18 cellular contexts compared by ENCODE assay signal in the genomic region with DNA sequence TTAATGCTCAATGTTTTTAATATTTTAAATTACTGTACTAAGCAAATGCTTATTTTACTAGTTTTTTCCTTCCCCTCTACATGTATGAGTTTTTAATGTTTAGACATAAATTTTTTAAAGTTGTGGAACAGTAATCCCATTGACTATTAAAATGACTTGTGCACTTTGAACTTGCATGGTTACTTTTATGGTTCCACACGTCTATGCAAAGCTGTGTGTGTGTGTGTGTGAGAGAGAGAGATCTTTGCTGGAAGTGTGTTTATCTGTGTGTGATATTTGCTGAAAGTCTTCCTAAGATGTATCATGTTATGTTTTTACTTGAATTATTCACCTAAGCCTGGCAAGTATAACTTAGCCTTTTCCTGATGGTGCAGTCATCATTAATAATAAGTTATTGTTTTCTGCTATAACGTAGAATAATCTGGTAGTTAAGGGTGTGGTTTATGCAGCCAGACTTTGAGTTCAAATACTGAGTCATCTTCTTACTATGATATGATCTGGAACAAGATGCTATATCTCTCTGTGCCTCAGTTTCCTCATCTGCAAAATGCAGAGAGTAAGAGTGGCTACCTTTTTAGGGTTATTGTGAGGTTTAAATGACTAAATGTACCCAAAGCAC.
A peak's percentile ranks its signal among the peaks of the same experiment; 100 is the strongest.
DNase-seq lines count a peak whose midpoint lies in the region; ATAC-seq, FAIRE-seq and TF ChIP-seq lines count a peak whose summit lies in the region.
"Had no signal": no experiment of that assay in that cellular context is flagged by ENCODE, and none has a peak within 500 bp of the region (broad histone marks: within the 10 kb centered on the region; RNA-seq: fewer than 3 reads in every experiment).

No MANE protein-coding gene starts in this region.

- no peaks in the 10 kb centered on the region for H3K9me3 ChIP-seq in T-helper 17 cell (ENCODE audit: control insufficient read depth, low read length, poor library complexity, severe bottlenecking)
- H3K9me3 ChIP-seq in small intestine (ENCODE audit: control insufficient read depth, low read depth) = no peaks in the 10 kb centered on the region
- H3K9me3 ChIP-seq: A549 had no signal

- peaks cover 4 to 5% of the 10 kb centered on the region in 2 donors for H3K4me1 ChIP-seq in small intestine (ENCODE audit: control insufficient read depth in 2 of 2, insufficient read depth in 1 of 2, low read depth in 1 of 2, low read length in 1 of 2)

- peaks cover 5% of the 10 kb centered on the region for H3K36me3 Mint-ChIP-seq in activated naive CD8-positive, alpha-beta T cell
- H3K36me3 Mint-ChIP-seq in activated naive CD8-positive, alpha-beta T cell treated with anti-CD3 and anti-CD28 coated beads for 36 hours = peaks cover 28% of the 10 kb centered on the region
- no peaks in the 10 kb centered on the region for H3K36me3 Mint-ChIP-seq in T-helper 17 cell (ENCODE audit: low read depth)

- peak overlapping the region; percentile 66 for H3K27ac Mint-ChIP-seq in activated naive CD8-positive, alpha-beta T cell
- no peak overlapping the region for H3K27ac Mint-ChIP-seq in activated naive CD8-positive, alpha-beta T cell treated with anti-CD3 and anti-CD28 coated beads for 36 hours
- H3K27ac Mint-ChIP-seq in T-helper 17 cell = peak overlapping the region; percentile 65

- H3K4me3 ChIP-seq in fibroblast of the aortic adventitia (ENCODE audit: low read depth, low read length) (no peak overlapping the region), small intestine (ENCODE audit: low read depth in 1 of 2, low read length in 2 of 2) (no peak overlapping the region)
- H3K4me3 ChIP-seq: A549 had no signal

- no peaks in the 10 kb centered on the region for H3K9me3 Mint-ChIP-seq in activated naive CD8-positive, alpha-beta T cell (ENCODE audit: low read depth)
- peaks cover 4% of the 10 kb centered on the region for H3K9me3 Mint-ChIP-seq in activated naive CD8-positive, alpha-beta T cell treated with anti-CD3 and anti-CD28 coated beads for 36 hours

- H3K27ac ChIP-seq in small intestine (ENCODE audit: low read depth in 1 of 2, low read length in 1 of 2) = no peak overlapping the region
- H3K27ac ChIP-seq: A549 had no signal

- no peak for TF ChIP-seq CTCF in fibroblast of the aortic adventitia (IDR thresholded peaks at IDR 0.05; ENCODE audit: insufficient read depth, low read length)

- H3K4me3 Mint-ChIP-seq in activated naive CD8-positive, alpha-beta T cell = no peak overlapping the region
- no peak overlapping the region for H3K4me3 Mint-ChIP-seq in activated naive CD8-positive, alpha-beta T cell treated with anti-CD3 and anti-CD28 coated beads for 36 hours
- no peak overlapping the region for H3K4me3 Mint-ChIP-seq in T-helper 17 cell

- H3K27me3 ChIP-seq in small intestine (ENCODE audit: control insufficient read depth in 2 of 2, insufficient read depth in 2 of 2, low read length in 2 of 2) = no peaks in the 10 kb centered on the region

- WGBS in small intestine, 3 donors = 8 to 32% (median 27%) methylated on average over 2 of the region's 2 CpGs

- no peak for DNase-seq in activated naive CD8-positive, alpha-beta T cell treated with anti-CD3 and anti-CD28 coated beads for 36 hours
- DNase-seq in T-helper 17 cell (no peak), fibroblast of the aortic adventitia (ENCODE audit: low read depth) (peak; percentile 26), small intestine (peak; percentile 70), NCI-H1930 (lab: John Stamatoyannopoulos, UW) (no peak)
- DNase-seq: GF-D8, KG1, NCI-H1105, NCI-H187, NCI-H2171, NCI-H774, SHP77 had no signal

- H3K36me3 ChIP-seq in small intestine (ENCODE audit: control insufficient read depth in 2 of 2, insufficient read depth in 2 of 2, low read length in 2 of 2) = no peaks in the 10 kb centered on the region

- ATAC-seq in T-helper 17 cell (no peak), HG03139 (IDR thresholded peaks at IDR 0.05; ENCODE audit: unreplicated experiment) (no peak), GM18909 (IDR thresholded peaks at IDR 0.05; ENCODE audit: poor library complexity, unreplicated experiment) (no peak)
- ATAC-seq: A549, Panc1 had no signal

- H3K4me1 Mint-ChIP-seq in activated naive CD8-positive, alpha-beta T cell (ENCODE audit: low read depth) = peaks cover 57% of the 10 kb centered on the region
- H3K4me1 Mint-ChIP-seq in activated naive CD8-positive, alpha-beta T cell treated with anti-CD3 and anti-CD28 coated beads for 36 hours = peaks cover 50% of the 10 kb centered on the region
- H3K4me1 Mint-ChIP-seq in T-helper 17 cell = peaks cover 41% of the 10 kb centered on the region

- no peaks in the 10 kb centered on the region for H3K27me3 Mint-ChIP-seq in activated naive CD8-positive, alpha-beta T cell
- H3K27me3 Mint-ChIP-seq in activated naive CD8-positive, alpha-beta T cell treated with anti-CD3 and anti-CD28 coated beads for 36 hours = no peaks in the 10 kb centered on the region
- no peaks in the 10 kb centered on the region for H3K27me3 Mint-ChIP-seq in T-helper 17 cell

- no peak for FAIRE-seq in small intestine (lab: Jason Lieb, UNC)
- FAIRE-seq: A549, H54 had no signal

Comparison
In these comparisons a context has a peak if more than half of its experiments do, and no peak if none do; other contexts are left out.
1. DNase-seq: peak in fibroblast of the aortic adventitia (single experiment) and small intestine (single experiment); none in activated naive CD8-positive, alpha-beta T cell treated with anti-CD3 and anti-CD28 coated beads for 36 hours (single experiment), T-helper 17 cell (0 of 3) and NCI-H1930 (0 of 2).